In the genomic region with DNA sequence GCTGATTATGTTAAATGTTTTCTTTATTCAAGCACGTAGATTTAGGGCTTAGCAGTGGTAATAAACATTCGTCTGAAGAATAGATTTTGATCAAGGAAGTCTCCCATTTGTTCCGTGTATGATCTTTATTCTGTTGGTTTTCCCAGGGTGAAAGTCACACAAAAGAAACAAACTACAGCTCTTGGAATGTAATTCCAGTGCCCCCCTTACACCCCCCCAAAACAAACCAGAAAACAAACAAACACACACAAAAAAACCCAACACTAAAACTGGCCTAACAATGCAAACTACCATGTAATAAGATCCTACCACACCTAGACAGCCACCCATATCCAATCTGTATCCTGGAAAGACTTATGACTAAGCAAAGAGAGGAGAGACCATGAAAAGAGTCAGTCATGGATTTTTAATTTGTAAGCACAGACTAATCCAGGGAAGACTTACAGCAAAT, we compare ENCODE assay signal across 23 cellular contexts.
DNase-seq lines count a peak whose midpoint lies in the region; ATAC-seq and TF ChIP-seq lines count a peak whose summit lies in the region.
"Had no signal": no experiment of that assay in that cellular context is flagged by ENCODE, and none has a peak within 500 bp of the region (broad histone marks: within the 10 kb centered on the region; RNA-seq: fewer than 3 reads in every experiment).

No MANE protein-coding gene starts in this region.

- BruUV-seq in IMR-90 (replicated peaks; lab: Mats Ljungman, UMichigan): no TSS peak

- H3K14ac ChIP-seq in IMR-90 (replicated peaks; ENCODE audit: low read depth, low read length): peak overlapping the region; percentile 44; the same call in 1 of the 2 replicates

- no peaks in the 10 kb centered on the region for H3K9me1 ChIP-seq in IMR-90 (ENCODE audit: insufficient read depth, low read length)

- ATAC-seq in IMR-90 (ENCODE audit: low read depth) (peak; percentile 32), GM21360 (IDR thresholded peaks at IDR 0.05; ENCODE audit: unreplicated experiment) (no peak)
- no peak for ATAC-seq in stimulated activated naive B cell treated with anti-CD40 and anti-IgM and Interleukin-4, amounts not matched to agents 10 μg/mL and 1 μg/mL and 100 μg/mL, for 72 hours (replicated peaks)
- ATAC-seq: sciatic nerve had no signal

- in situ Hi-C loops in IMR-90 (cut with MboI; ENCODE audit: low sequenced_read_pairs): no loop called here

- H2AK5ac ChIP-seq in IMR-90 (ENCODE audit: low read depth, low read length): no peak overlapping the region

- H3K18ac ChIP-seq in IMR-90 (ENCODE audit: low read depth, low read length): no peak overlapping the region

- H2AK9ac ChIP-seq in IMR-90 (replicated peaks; ENCODE audit: low read depth, low read length, poor library complexity): no peak overlapping the region

- no peak overlapping the region for H3K23ac ChIP-seq in IMR-90 (ENCODE audit: low read depth, low read length)

- TF ChIP-seq POLR2A in IMR-90 (IDR thresholded peaks at IDR 0.05; ENCODE audit: low read depth, low read length): no peak

- H3K9me3 ChIP-seq in IMR-90 (ENCODE audit: control insufficient read depth, insufficient read depth, low read length): no peaks in the 10 kb centered on the region
- no peaks in the 10 kb centered on the region for H3K9me3 ChIP-seq in colonic mucosa
- no peaks in the 10 kb centered on the region for H3K9me3 ChIP-seq in osteoblast (ENCODE audit: low read depth, low read length)
- H3K9me3 ChIP-seq: esophagus muscularis mucosa had no signal

- no peak overlapping the region for H3K56ac ChIP-seq in IMR-90 (ENCODE audit: extremely low read depth, insufficient read depth, low read length)

- H3K4me2 ChIP-seq in IMR-90 (ENCODE audit: low read depth, low read length) (no peak overlapping the region), osteoblast (ENCODE audit: insufficient read depth, low read length) (no peak overlapping the region)

- H3K4me3 Mint-ChIP-seq in stimulated activated naive B cell treated with anti-CD40 and anti-IgM and Interleukin-4, amounts not matched to agents 10 μg/mL and 1 μg/mL and 100 μg/mL, for 72 hours: no peak overlapping the region
- H3K4me3 Mint-ChIP-seq: activated naive CD4-positive, alpha-beta T cell treated with anti-CD3 and anti-CD28 coated beads, Interleukin-2, amount 50 U/mL, for 24 hours; T-helper 2 cell treated with Interferon-gamma antibody and Interleukin-4, amounts not matched to agents 5 μg/mL and 100 μg/mL, for 36 hours had no signal

- H3K27ac Mint-ChIP-seq in stimulated activated naive B cell treated with anti-CD40 and anti-IgM and Interleukin-4, amounts not matched to agents 10 μg/mL and 1 μg/mL and 100 μg/mL, for 72 hours: no peak overlapping the region
- H3K27ac Mint-ChIP-seq: activated naive CD4-positive, alpha-beta T cell treated with anti-CD3 and anti-CD28 coated beads, Interleukin-2, amount 50 U/mL, for 24 hours; T-helper 2 cell treated with Interferon-gamma antibody and Interleukin-4, amounts not matched to agents 5 μg/mL and 100 μg/mL, for 36 hours had no signal

- H4K5ac ChIP-seq in IMR-90 (ENCODE audit: low read depth, low read length): no peak overlapping the region

- TF ChIP-seq CTCF in IMR-90 (conservative IDR thresholded peaks at IDR 0.05; ENCODE audit: low read depth, low read length) (no peak), colonic mucosa (IDR thresholded peaks at IDR 0.05) (no peak), osteoblast (IDR thresholded peaks at IDR 0.05; ENCODE audit: extremely low read depth, low read depth, low read length) (no peak)

- no CpG with 5 or more reads among the region's 3 CpGs for WGBS in IMR-90 (ENCODE audit: extremely low coverage in 2 of 2, insufficient read length in 1 of 2), 2 experiments

- H4K8ac ChIP-seq in IMR-90 (ENCODE audit: low read depth in 2 of 2, low read length in 2 of 2): no peak overlapping the region

- CTCF ChIA-PET in IMR-90 (lab: Yijun Ruan, JAX): no interaction called here

- no peaks in the 10 kb centered on the region for H3K79me1 ChIP-seq in IMR-90 (ENCODE audit: low read depth in 1 of 2, low read length in 2 of 2)

- H3K9me3 Mint-ChIP-seq in stimulated activated naive B cell treated with anti-CD40 and anti-IgM and Interleukin-4, amounts not matched to agents 10 μg/mL and 1 μg/mL and 100 μg/mL, for 72 hours: no peaks in the 10 kb centered on the region
- H3K9me3 Mint-ChIP-seq: activated naive CD4-positive, alpha-beta T cell treated with anti-CD3 and anti-CD28 coated beads, Interleukin-2, amount 50 U/mL, for 24 hours; T-helper 2 cell treated with Interferon-gamma antibody and Interleukin-4, amounts not matched to agents 5 μg/mL and 100 μg/mL, for 36 hours had no signal

- H3K4ac ChIP-seq in IMR-90 (ENCODE audit: low read depth, low read length): no peak overlapping the region

- H2BK5ac ChIP-seq in IMR-90 (ENCODE audit: low read depth, low read length, poor library complexity, severe bottlenecking): no peak overlapping the region

- no peak overlapping the region for H2BK15ac ChIP-seq in IMR-90 (ENCODE audit: low read depth, low read length)

- H3K36me3 Mint-ChIP-seq in stimulated activated naive B cell treated with anti-CD40 and anti-IgM and Interleukin-4, amounts not matched to agents 10 μg/mL and 1 μg/mL and 100 μg/mL, for 72 hours: no peaks in the 10 kb centered on the region
- H3K36me3 Mint-ChIP-seq: activated naive CD4-positive, alpha-beta T cell treated with anti-CD3 and anti-CD28 coated beads, Interleukin-2, amount 50 U/mL, for 24 hours had no signal

- TF ChIP-seq RAD21 in IMR-90 (IDR thresholded peaks at IDR 0.05; ENCODE audit: low read length): no peak

- no peak overlapping the region for H3K4me3 ChIP-seq in IMR-90 (ENCODE audit: insufficient read depth, low read depth, low read length)
- H3K4me3 ChIP-seq in colonic mucosa: no peak overlapping the region
- H3K4me3 ChIP-seq in osteoblast (ENCODE audit: insufficient read depth, low read length): no peak overlapping the region
- H3K4me3 ChIP-seq: esophagus muscularis mucosa had no signal

- no peaks in the 10 kb centered on the region for H3K79me2 ChIP-seq in osteoblast (ENCODE audit: insufficient read depth, low read length)

- H3K27me3 ChIP-seq in IMR-90 (ENCODE audit: control insufficient read depth, insufficient read depth, low read length) (no peaks in the 10 kb centered on the region), colonic mucosa (no peaks in the 10 kb centered on the region), osteoblast (ENCODE audit: insufficient read depth, low read length) (no peaks in the 10 kb centered on the region)
- H3K27me3 ChIP-seq: brain microvascular endothelial cell, esophagus muscularis mucosa had no signal

- H3K36me3 ChIP-seq in IMR-90 (ENCODE audit: control insufficient read depth, insufficient read depth, low read length) (no peaks in the 10 kb centered on the region), colonic mucosa (no peaks in the 10 kb centered on the region), osteoblast (ENCODE audit: insufficient read depth, low read length) (no peaks in the 10 kb centered on the region)
- H3K36me3 ChIP-seq: brain microvascular endothelial cell, esophagus muscularis mucosa had no signal

- H4K20me1 ChIP-seq in IMR-90 (ENCODE audit: insufficient read depth, low read length) (no peaks in the 10 kb centered on the region), osteoblast (ENCODE audit: insufficient read depth, low read length) (no peaks in the 10 kb centered on the region)

- no peaks in the 10 kb centered on the region for H3K4me1 Mint-ChIP-seq in stimulated activated naive B cell treated with anti-CD40 and anti-IgM and Interleukin-4, amounts not matched to agents 10 μg/mL and 1 μg/mL and 100 μg/mL, for 72 hours
- H3K4me1 Mint-ChIP-seq: activated naive CD4-positive, alpha-beta T cell treated with anti-CD3 and anti-CD28 coated beads, Interleukin-2, amount 50 U/mL, for 24 hours had no signal

- POLR2A ChIA-PET in IMR-90 (lab: Charles Lee; ENCODE audit: unreplicated experiment): no interaction called here

- H4K91ac ChIP-seq in IMR-90 (ENCODE audit: insufficient read depth, low read depth, low read length): no peak overlapping the region

- H3K9ac ChIP-seq in IMR-90 (ENCODE audit: low read depth, low read length) (no peak overlapping the region), colonic mucosa (ENCODE audit: low read depth in 2 of 2, low read length in 2 of 2) (no peak overlapping the region)

- H2BK20ac ChIP-seq in IMR-90 (ENCODE audit: low read depth, low read length): no peak overlapping the region

- H2AFZ ChIP-seq in IMR-90 (replicated peaks; ENCODE audit: low read length, poor library complexity) (no peak overlapping the region), osteoblast (ENCODE audit: low read length) (no peak overlapping the region)

- peak; percentile 8 for DNase-seq in EH (ENCODE audit: low read depth)
- no peak for DNase-seq in IMR-90
- DNase-seq in colonic mucosa: no peak
- peak; percentile 77 for DNase-seq in osteoblast (ENCODE audit: insufficient read length, low spot score, missing footprints)
- DNase-seq in NCI-H1417 treated with DMSO at 0.1 percent for 48 hours (lab: John Stamatoyannopoulos, UW): no peak
- DNase-seq in medulla oblongata (ENCODE audit: extremely low spot score): no peak
- no peak for DNase-seq in stimulated activated naive B cell treated with anti-CD40 and anti-IgM and Interleukin-4, amounts not matched to agents 10 μg/mL and 1 μg/mL and 100 μg/mL, for 72 hours
- DNase-seq: activated CD4-positive, alpha-beta T cell treated with anti-CD3 and anti-CD28 coated beads for 4 hours; AML-193; brain microvascular endothelial cell; dermis blood vessel endothelial cell; islet precursor cell; NCI-H1417; NCI-H446; nucleus accumbens; SHP77 treated with DMSO at 0.1 percent for 48 hours; stimulated activated CD4-positive, alpha-beta T cell treated with anti-CD3 and anti-CD28 coated beads, Interleukin-2, amount 100 ng/mL, for 24 hours; substantia nigra had no signal

- dilution Hi-C loops in IMR-90 (cut with HindIII; ENCODE audit: low sequenced_read_pairs, unreplicated experiment): no loop called here

- intact Hi-C loops in IMR-90 (cut with micrococcal nuclease): no loop called here
- intact Hi-C loops in colonic mucosa (cut with DNase I): no loop called here

- H3K27ac ChIP-seq in IMR-90 (ENCODE audit: insufficient read depth, low read length): no peak overlapping the region
- H3K27ac ChIP-seq in colonic mucosa: peak overlapping the region; percentile 51
- no peak overlapping the region for H3K27ac ChIP-seq in osteoblast (ENCODE audit: low read depth, low read length)
- H3K27ac ChIP-seq: brain microvascular endothelial cell, esophagus muscularis mucosa had no signal

- no peak overlapping the region for H2BK120ac ChIP-seq in IMR-90 (ENCODE audit: low read depth, low read length)

- H3K4me1 ChIP-seq in IMR-90 (ENCODE audit: control insufficient read depth, insufficient read depth, low read length): 0 out of 2 replicates have a peak, but pooled peaks cover 1% of the 10 kb centered on the region
- no peaks in the 10 kb centered on the region for H3K4me1 ChIP-seq in colonic mucosa
- H3K4me1 ChIP-seq in osteoblast (ENCODE audit: insufficient read depth, low read length): no peaks in the 10 kb centered on the region

- peaks cover 0 to 9% of the 10 kb centered on the region in 2 donors for H3K27me3 Mint-ChIP-seq in stimulated activated naive B cell treated with anti-CD40 and anti-IgM and Interleukin-4, amounts not matched to agents 10 μg/mL and 1 μg/mL and 100 μg/mL, for 72 hours

TF ChIP-seq in IMR-90, 13 proteins besides CTCF, POLR2A, EP300 and RAD21 (continues in another document):
- TF ChIP-seq RFX5 (IDR thresholded peaks at IDR 0.05; ENCODE audit: low read depth, low read length) (no peak), CHD1 (IDR thresholded peaks at IDR 0.05; ENCODE audit: low read depth, low read length) (no peak)

Comparison
In these comparisons a context has a peak if more than half of its experiments do, and no peak if none do; other contexts are left out.
1. DNase-seq: peak in EH (single experiment) and osteoblast (single experiment); none in IMR-90 (single experiment), colonic mucosa (single experiment), NCI-H1417 treated with DMSO at 0.1 percent for 48 hours (single experiment), medulla oblongata (single experiment) and stimulated activated naive B cell treated with anti-CD40 and anti-IgM and Interleukin-4, amounts not matched to agents 10 μg/mL and 1 μg/mL and 100 μg/mL, for 72 hours (single experiment).